In the genomic region with DNA sequence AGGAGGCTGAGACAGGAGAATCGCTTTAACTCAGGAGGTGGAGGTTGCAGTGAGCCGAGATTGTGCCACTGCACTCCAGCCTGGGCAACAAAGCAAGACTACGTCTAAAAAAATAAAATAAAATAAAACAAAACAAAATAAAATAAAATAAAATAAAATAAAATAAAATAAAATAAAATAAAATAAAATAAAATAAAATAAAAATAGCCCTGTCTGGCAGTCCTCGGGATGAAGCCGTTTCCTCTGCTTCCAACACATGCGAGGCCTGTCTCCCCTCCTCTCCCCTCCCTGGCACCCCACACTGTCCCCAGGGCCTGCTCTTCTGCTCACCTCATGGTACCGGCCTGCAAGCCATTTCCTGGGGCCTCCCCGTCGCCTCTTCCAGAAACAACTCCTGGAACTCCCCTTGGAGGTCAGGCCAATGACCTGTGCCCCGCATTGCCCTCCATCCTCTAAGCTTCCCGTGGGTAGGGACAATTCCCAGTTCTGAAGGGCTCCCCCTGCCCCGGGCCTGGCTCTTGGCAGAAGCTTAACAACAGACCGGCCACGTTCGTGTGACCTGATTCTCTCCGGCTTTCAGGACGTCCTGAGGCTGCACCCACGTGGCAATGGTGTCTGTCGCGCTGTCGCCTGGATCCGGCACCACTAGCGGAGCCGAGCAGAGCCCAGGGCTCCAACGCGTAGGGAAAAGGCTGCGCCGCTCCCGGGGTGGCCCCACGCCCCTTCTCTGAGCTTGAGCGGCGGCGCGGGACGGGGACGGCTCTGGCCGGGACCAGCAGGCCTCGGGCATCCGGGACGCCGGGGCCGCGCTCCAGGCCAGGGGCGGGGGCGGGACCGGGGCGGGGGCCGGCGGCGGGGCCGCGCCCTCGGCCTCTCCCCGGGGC, we compare ENCODE assay signal across 8 cellular contexts. TPM values are rescaled to one million over a fixed set of nuclear protein-coding genes. Genes with fewer than 3 reads are reported as not detected.
DNase-seq lines count a peak whose midpoint lies in the region; ATAC-seq lines count a peak whose summit lies in the region.

No MANE protein-coding gene starts in this region.

- no peaks in the 10 kb centered on the region for H3K36me3 Mint-ChIP-seq in CD4-positive, CD25-positive, alpha-beta regulatory T cell

- H3K27ac ChIP-seq in CD4-positive, CD25-positive, alpha-beta regulatory T cell (ENCODE audit: insufficient read depth, low read length, poor library complexity, severe bottlenecking) = no peak overlapping the region
- H3K27ac ChIP-seq in subcutaneous abdominal adipose tissue (ENCODE audit: low read depth, low read length) = peak overlapping the region; percentile 87

- H3K27me3 Mint-ChIP-seq in CD4-positive, CD25-positive, alpha-beta regulatory T cell = no peaks in the 10 kb centered on the region

- DNase-seq in CD4-positive, CD25-positive, alpha-beta regulatory T cell = peak in 1 of 3 donors; percentile 64
- DNase-seq in HCEC 1CT (peak; percentile 27), T-helper 22 cell (ENCODE audit: low read depth) (peak; percentile 17), ecto neural progenitor cell (ENCODE audit: low spot score) (peak; percentile 68), lung microvascular endothelial cell (ENCODE audit: low read depth in 2 of 2) (peak; percentile 43 to 65)

- ATAC-seq in CD4-positive, CD25-positive, alpha-beta regulatory T cell (ENCODE audit: low read depth in 2 of 2) = peak; percentile 22 to 26
- ATAC-seq in HG03354 (IDR thresholded peaks at IDR 0.05; ENCODE audit: poor library complexity, severe bottlenecking, unreplicated experiment) = no peak
- ATAC-seq in GM19351 (IDR thresholded peaks at IDR 0.05; ENCODE audit: unreplicated experiment) = no peak

- no peaks in the 10 kb centered on the region for H3K9me3 ChIP-seq in CD4-positive, CD25-positive, alpha-beta regulatory T cell (ENCODE audit: control insufficient read depth in 2 of 2, low read length in 2 of 2)
- H3K9me3 ChIP-seq in subcutaneous abdominal adipose tissue (ENCODE audit: control insufficient read depth in 5 of 5, low read length in 5 of 5) = no peaks in the 10 kb centered on the region

- H3K4me1 Mint-ChIP-seq in CD4-positive, CD25-positive, alpha-beta regulatory T cell = peaks cover 4 to 46% (median 24%) of the 10 kb centered on the region in 4 donors

- peak overlapping the region; percentile 48 to 86 (median 83) for H3K9ac ChIP-seq in subcutaneous abdominal adipose tissue (ENCODE audit: low read length in 5 of 5)

- H3K36me3 ChIP-seq in CD4-positive, CD25-positive, alpha-beta regulatory T cell (ENCODE audit: control insufficient read depth, insufficient read depth, low read length) = no peaks in the 10 kb centered on the region
- no peaks in the 10 kb centered on the region for H3K36me3 ChIP-seq in subcutaneous abdominal adipose tissue (ENCODE audit: control insufficient read depth in 5 of 5, insufficient read depth in 5 of 5, low read length in 5 of 5)

- no peaks in the 10 kb centered on the region for H3K9me3 Mint-ChIP-seq in CD4-positive, CD25-positive, alpha-beta regulatory T cell

- peak overlapping the region; percentile 37 for H3K4me3 ChIP-seq in CD4-positive, CD25-positive, alpha-beta regulatory T cell (ENCODE audit: low read depth, low read length)
- peak overlapping the region; percentile 67 to 80 (median 74) for H3K4me3 ChIP-seq in subcutaneous abdominal adipose tissue (ENCODE audit: low read depth in 1 of 5, low read length in 5 of 5)

- no peaks in the 10 kb centered on the region for H3K27me3 ChIP-seq in CD4-positive, CD25-positive, alpha-beta regulatory T cell (ENCODE audit: control insufficient read depth, insufficient read depth, low read length)
- H3K27me3 ChIP-seq in subcutaneous abdominal adipose tissue (ENCODE audit: control insufficient read depth in 5 of 5, insufficient read depth in 4 of 5, low read length in 5 of 5) = no peaks in the 10 kb centered on the region

- H3K4me3 Mint-ChIP-seq in CD4-positive, CD25-positive, alpha-beta regulatory T cell = peak overlapping the region in 3 of 4 donors; percentile 73 to 89 (median 77)

- H3K27ac Mint-ChIP-seq in CD4-positive, CD25-positive, alpha-beta regulatory T cell = peak overlapping the region in 1 of 3 donors; percentile 25

- peaks cover 36% of the 10 kb centered on the region for H3K4me1 ChIP-seq in CD4-positive, CD25-positive, alpha-beta regulatory T cell (ENCODE audit: control insufficient read depth, insufficient read depth, low read length, poor library complexity, severe bottlenecking)
- peaks cover 0 to 56% (median 40%) of the 10 kb centered on the region in 5 donors for H3K4me1 ChIP-seq in subcutaneous abdominal adipose tissue (ENCODE audit: control insufficient read depth in 5 of 5, insufficient read depth in 5 of 5, low read length in 5 of 5)

RNA-seq across cellular contexts. Expression of a gene that starts 0.5 kb away (rescaled TPM):
- total RNA-seq in CD4-positive, CD25-positive, alpha-beta regulatory T cell = 20.6 TPM
- 10 to 100 TPM in 1 of 4 donors, 1 to 10 TPM in 3; 3.7 to 13.8 (median 5.0) TPM for polyA plus RNA-seq in CD4-positive, CD25-positive, alpha-beta regulatory T cell
- 20.8 and 25.3 TPM in 2 replicates for total RNA-seq in lung microvascular endothelial cell

Comparison
In these comparisons a context has a peak if more than half of its experiments do, and no peak if none do; other contexts are left out.
1. ATAC-seq: peak in CD4-positive, CD25-positive, alpha-beta regulatory T cell (2 of 2); none in HG03354 (single experiment) and GM19351 (single experiment).